ENCODE assay signal across 10 cellular contexts in the genomic region with DNA sequence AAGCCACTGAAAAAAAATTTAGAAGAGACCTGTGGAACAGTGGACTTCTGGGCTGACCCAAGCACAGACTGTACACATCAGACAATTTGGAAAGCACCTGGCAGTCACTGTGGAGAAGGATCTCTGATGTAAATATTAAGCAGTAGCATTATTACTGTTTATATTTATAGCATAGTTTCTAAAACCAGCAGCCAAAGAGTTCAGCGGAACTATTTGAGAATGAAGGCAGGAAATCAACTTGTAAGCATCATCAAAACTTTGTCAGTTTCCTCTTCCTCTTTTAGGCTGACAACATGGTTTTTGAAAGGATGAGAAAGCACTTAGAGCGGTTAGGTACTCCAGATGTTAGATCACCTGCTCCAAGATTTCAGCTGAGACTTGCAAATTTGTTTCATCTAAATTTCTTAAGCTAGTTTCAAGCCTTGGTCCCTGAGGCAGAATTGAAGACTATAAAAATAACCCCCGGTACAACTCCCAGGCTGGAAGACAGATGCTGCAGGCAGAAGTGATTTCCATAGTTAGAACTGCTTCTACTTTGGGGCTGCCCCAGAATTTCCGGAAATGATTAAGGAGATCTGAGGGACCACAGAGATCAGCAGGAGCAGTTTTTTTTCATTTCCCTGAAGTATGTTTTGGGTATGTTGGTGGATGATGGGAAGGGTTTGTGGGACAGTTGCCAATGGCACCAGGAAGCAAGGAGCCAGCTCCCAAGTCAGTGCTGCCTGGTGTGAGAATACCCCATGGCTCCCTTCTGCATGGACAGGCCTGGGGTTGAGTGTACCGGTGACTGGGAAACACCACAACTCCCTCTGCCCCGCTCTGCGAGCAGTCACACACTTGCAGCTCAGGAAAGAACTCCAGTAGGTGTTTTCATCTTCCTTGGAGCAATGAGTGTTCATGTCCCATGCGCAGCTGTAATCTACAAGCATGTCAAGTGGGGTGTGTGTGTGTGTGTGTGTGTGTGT.
DNase-seq lines count a peak whose midpoint lies in the region; ATAC-seq, FAIRE-seq and TF ChIP-seq lines count a peak whose summit lies in the region.
"Had no signal": no experiment of that assay in that cellular context is flagged by ENCODE, and none has a peak within 500 bp of the region (broad histone marks: within the 10 kb centered on the region; RNA-seq: fewer than 3 reads in every experiment).

No MANE protein-coding gene starts in this region.

- no peak for FAIRE-seq in GM12891 (lab: Jason Lieb, UNC)
- FAIRE-seq: H54 had no signal

- peaks cover 0 to under 1% (median 0%) of the 10 kb centered on the region in 3 donors for H3K9me3 ChIP-seq in esophagus squamous epithelium

- H3K4me1 ChIP-seq in esophagus squamous epithelium: peaks cover 0 to 8% (median 0%) of the 10 kb centered on the region in 3 donors

- no peaks in the 10 kb centered on the region for H3K36me3 ChIP-seq in esophagus squamous epithelium

- H3K4me3 ChIP-seq in esophagus squamous epithelium: no peak overlapping the region

- H3K27ac ChIP-seq in esophagus squamous epithelium: no peak overlapping the region

- TF ChIP-seq POLR2A in GM12891 (IDR thresholded peaks at IDR 0.05; ENCODE audit: low read depth, low read length) (no peak), esophagus squamous epithelium (IDR thresholded peaks at IDR 0.05) (no peak)

- ATAC-seq in GM21360 (IDR thresholded peaks at IDR 0.05; ENCODE audit: unreplicated experiment) (peak; percentile 95), HG03442 (IDR thresholded peaks at IDR 0.05; ENCODE audit: unreplicated experiment) (peak; percentile 60)

- no peak for TF ChIP-seq CTCF in esophagus squamous epithelium (IDR thresholded peaks at IDR 0.05)

- intact Hi-C loops in esophagus squamous epithelium (cut with DNase I): no loop called here

- H3K27me3 ChIP-seq in esophagus squamous epithelium: no peaks in the 10 kb centered on the region

- 30 to 66% methylated on average over 4 to 8 of the region's 8 CpGs for WGBS in esophagus squamous epithelium, 2 donors

- DNase-seq in GM12891 (ENCODE audit: insufficient read length, low spot score): no peak
- DNase-seq in globus pallidus (ENCODE audit: low spot score): peak; percentile 24
- no peak for DNase-seq in DMS53 treated with DMSO at 0.1 percent for 48 hours (lab: John Stamatoyannopoulos, UW; ENCODE audit: unreplicated experiment)
- no peak for DNase-seq in esophagus squamous epithelium (lab: John Stamatoyannopoulos, UW)
- no peak for DNase-seq in HCEC 1CT
- DNase-seq in NCI-H526 treated with DMSO at 0.1 percent for 48 hours (lab: John Stamatoyannopoulos, UW): no peak
- DNase-seq: activated CD8-positive, alpha-beta memory T cell treated with anti-CD3 and anti-CD28 coated beads for 24 hours had no signal

TF ChIP-seq in GM12891, 5 proteins besides CTCF, POLR2A, EP300 and RAD21:
- TF ChIP-seq PAX5 (IDR thresholded peaks at IDR 0.05; ENCODE audit: insufficient read depth, low read length, severe bottlenecking) (no peak), SPI1 (IDR thresholded peaks at IDR 0.05; ENCODE audit: low read depth, low read length) (peak; percentile 73), POLR2AphosphoS5 (IDR thresholded peaks at IDR 0.05; ENCODE audit: low read depth, low read length) (no peak), TAF1 (IDR thresholded peaks at IDR 0.05; ENCODE audit: low read depth, low read length) (no peak), POU2F2 (IDR thresholded peaks at IDR 0.05; ENCODE audit: low read depth, low read length) (no peak)
